ENCODE assay signal across 1 cellular context in genomic region chr6:15955484-15955883, GRCh38.
A peak's percentile ranks its signal among the peaks of the same experiment; 100 is the strongest.
TF ChIP-seq lines count a peak whose summit lies in the region.

No MANE protein-coding gene starts in this region.

TF ChIP-seq in K562, 482 proteins besides CTCF, POLR2A, EP300 and RAD21 (continued from another document):
- TF ChIP-seq ZNF766 (CRISPR knock-in tag; conservative IDR thresholded peaks at IDR 0.05) (0 out of 2 replicates have a peak, but pooled peaks have one; percentile 50), TAL1 (IDR thresholded peaks at IDR 0.05) (peak; percentile 53; the same call in 1 of the 2 replicates), ZNF583 (CRISPR knock-in tag; IDR thresholded peaks at IDR 0.05) (0 out of 2 replicates have a peak, but pooled peaks have one; percentile 57), SREBF2 (CRISPR knock-in tag; IDR thresholded peaks at IDR 0.05) (no peak), ELF1 (tag; IDR thresholded peaks at IDR 0.05) (no peak), LCOR (CRISPR knock-in tag; IDR thresholded peaks at IDR 0.05) (no peak), TEAD4 (IDR thresholded peaks at IDR 0.05; ENCODE audit: low read length) (peak; percentile 48), TEAD4 (CRISPR knock-in tag; IDR thresholded peaks at IDR 0.05; ENCODE audit: borderline replicate concordance) (no peak), PPARD (CRISPR knock-in tag; IDR thresholded peaks at IDR 0.05) (no peak), DPF2 (IDR thresholded peaks at IDR 0.05) (0 out of 2 replicates have a peak, but pooled peaks have one; percentile 21), CBFA2T3 (IDR thresholded peaks at IDR 0.05) (peak; percentile 80), BRCA1 (IDR thresholded peaks at IDR 0.05) (no peak), BRCA1 (CRISPR knock-in tag; IDR thresholded peaks at IDR 0.05) (no peak), GTF2A2 (tag; IDR thresholded peaks at IDR 0.05) (no peak), MCM2 (IDR thresholded peaks at IDR 0.05; ENCODE audit: low read depth) (no peak), ZKSCAN3 (CRISPR knock-in tag; IDR thresholded peaks at IDR 0.05) (no peak), JUND (IDR thresholded peaks at IDR 0.05; ENCODE audit: borderline replicate concordance, low read depth, low read length) (no peak), JUND (tag; IDR thresholded peaks at IDR 0.05; ENCODE audit: borderline replicate concordance, low read depth, low read length) (0 out of 3 replicates have a peak, but pooled peaks have one; percentile 11), ARHGAP35 (IDR thresholded peaks at IDR 0.05; ENCODE audit: partially characterized antibody) (no peak), ZNF395 (CRISPR knock-in tag; IDR thresholded peaks at IDR 0.05) (no peak), MYC (IDR thresholded peaks at IDR 0.05; ENCODE audit: low read depth, low read length) (no peak), MYC (CRISPR knock-in tag; IDR thresholded peaks at IDR 0.05; ENCODE audit: borderline replicate concordance, low read depth) (no peak), KLF16 (IDR thresholded peaks at IDR 0.05) (peak; percentile 50; the same call in 1 of the 2 replicates), CXXC5 (CRISPR knock-in tag; IDR thresholded peaks at IDR 0.05) (peak; percentile 47; the same call in 1 of the 2 replicates), PML (IDR thresholded peaks at IDR 0.05; ENCODE audit: low read length) (no peak), PCBP2 (IDR thresholded peaks at IDR 0.05; ENCODE audit: low read depth, low read length, poor library complexity, severe bottlenecking) (no peak), KDM1A (IDR thresholded peaks at IDR 0.05) (0 out of 4 replicates have a peak, but pooled peaks of 1 of the 2 experiments have one; percentile 25), NCOR1 (IDR thresholded peaks at IDR 0.05) (0 out of 2 replicates have a peak, but pooled peaks have one; percentile 35), RCOR1 (IDR thresholded peaks at IDR 0.05; ENCODE audit: borderline replicate concordance in 1 of 2, low read depth in 2 of 2, low read length in 2 of 2) (peak in 1 of 2 experiments; percentile 57; a peak in 1 of 4 replicates), FOXA3 (CRISPR knock-in tag; conservative IDR thresholded peaks at IDR 0.05 in 1 of 2, IDR thresholded peaks at IDR 0.05 in 1 of 2) (no peak), ZNF740 (CRISPR knock-in tag; IDR thresholded peaks at IDR 0.05) (no peak), ZNF740 (tag; IDR thresholded peaks at IDR 0.05) (no peak), CBFA2T2 (conservative IDR thresholded peaks at IDR 0.05) (peak; percentile 59), BHLHE40 (IDR thresholded peaks at IDR 0.05; ENCODE audit: low read length) (peak; percentile 86), FUS (optimal IDR thresholded peaks at IDR 0.05; ENCODE audit: low read depth, low read length) (no peak), ARNT (IDR thresholded peaks at IDR 0.05) (no peak), MAFG (tag; conservative IDR thresholded peaks at IDR 0.05) (no peak), TCF7L2 (IDR thresholded peaks at IDR 0.05; ENCODE audit: low read depth, low read length) (no peak)
- TF ChIP-seq, protein P1, sequence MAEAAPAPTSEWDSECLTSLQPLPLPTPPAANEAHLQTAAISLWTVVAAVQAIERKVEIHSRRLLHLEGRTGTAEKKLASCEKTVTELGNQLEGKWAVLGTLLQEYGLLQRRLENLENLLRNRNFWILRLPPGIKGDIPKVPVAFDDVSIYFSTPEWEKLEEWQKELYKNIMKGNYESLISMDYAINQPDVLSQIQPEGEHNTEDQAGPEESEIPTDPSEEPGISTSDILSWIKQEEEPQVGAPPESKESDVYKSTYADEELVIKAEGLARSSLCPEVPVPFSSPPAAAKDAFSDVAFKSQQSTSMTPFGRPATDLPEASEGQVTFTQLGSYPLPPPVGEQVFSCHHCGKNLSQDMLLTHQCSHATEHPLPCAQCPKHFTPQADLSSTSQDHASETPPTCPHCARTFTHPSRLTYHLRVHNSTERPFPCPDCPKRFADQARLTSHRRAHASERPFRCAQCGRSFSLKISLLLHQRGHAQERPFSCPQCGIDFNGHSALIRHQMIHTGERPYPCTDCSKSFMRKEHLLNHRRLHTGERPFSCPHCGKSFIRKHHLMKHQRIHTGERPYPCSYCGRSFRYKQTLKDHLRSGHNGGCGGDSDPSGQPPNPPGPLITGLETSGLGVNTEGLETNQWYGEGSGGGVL (CRISPR knock-in tag; IDR thresholded peaks at IDR 0.05), result no peak
- TF ChIP-seq, protein P2, sequence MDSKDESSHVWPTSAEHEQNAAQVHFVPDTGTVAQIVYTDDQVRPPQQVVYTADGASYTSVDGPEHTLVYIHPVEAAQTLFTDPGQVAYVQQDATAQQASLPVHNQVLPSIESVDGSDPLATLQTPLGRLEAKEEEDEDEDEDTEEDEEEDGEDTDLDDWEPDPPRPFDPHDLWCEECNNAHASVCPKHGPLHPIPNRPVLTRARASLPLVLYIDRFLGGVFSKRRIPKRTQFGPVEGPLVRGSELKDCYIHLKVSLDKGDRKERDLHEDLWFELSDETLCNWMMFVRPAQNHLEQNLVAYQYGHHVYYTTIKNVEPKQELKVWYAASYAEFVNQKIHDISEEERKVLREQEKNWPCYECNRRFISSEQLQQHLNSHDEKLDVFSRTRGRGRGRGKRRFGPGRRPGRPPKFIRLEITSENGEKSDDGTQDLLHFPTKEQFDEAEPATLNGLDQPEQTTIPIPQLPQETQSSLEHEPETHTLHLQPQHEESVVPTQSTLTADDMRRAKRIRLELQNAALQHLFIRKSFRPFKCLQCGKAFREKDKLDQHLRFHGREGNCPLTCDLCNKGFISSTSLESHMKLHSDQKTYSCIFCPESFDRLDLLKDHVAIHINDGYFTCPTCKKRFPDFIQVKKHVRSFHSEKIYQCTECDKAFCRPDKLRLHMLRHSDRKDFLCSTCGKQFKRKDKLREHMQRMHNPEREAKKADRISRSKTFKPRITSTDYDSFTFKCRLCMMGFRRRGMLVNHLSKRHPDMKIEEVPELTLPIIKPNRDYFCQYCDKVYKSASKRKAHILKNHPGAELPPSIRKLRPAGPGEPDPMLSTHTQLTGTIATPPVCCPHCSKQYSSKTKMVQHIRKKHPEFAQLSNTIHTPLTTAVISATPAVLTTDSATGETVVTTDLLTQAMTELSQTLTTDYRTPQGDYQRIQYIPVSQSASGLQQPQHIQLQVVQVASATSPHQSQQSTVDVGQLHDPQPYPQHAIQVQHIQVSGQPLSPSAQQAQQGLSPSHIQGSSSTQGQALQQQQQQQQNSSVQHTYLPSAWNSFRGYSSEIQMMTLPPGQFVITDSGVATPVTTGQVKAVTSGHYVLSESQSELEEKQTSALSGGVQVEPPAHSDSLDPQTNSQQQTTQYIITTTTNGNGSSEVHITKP (IDR thresholded peaks at IDR 0.05; ENCODE audit: partially characterized antibody), result no peak
- TF ChIP-seq, protein P3, sequence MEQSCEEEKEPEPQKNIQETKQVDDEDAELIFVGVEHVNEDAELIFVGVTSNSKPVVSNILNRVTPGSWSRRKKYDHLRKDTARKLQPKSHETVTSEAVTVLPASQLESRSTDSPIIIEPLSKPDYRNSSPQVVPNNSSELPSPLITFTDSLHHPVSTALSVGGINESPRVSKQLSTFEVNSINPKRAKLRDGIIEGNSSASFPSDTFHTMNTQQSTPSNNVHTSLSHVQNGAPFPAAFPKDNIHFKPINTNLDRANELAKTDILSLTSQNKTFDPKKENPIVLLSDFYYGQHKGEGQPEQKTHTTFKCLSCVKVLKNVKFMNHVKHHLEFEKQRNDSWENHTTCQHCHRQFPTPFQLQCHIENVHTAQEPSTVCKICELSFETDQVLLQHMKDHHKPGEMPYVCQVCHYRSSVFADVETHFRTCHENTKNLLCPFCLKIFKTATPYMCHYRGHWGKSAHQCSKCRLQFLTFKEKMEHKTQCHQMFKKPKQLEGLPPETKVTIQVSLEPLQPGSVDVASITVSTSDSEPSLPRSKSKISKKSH (CRISPR knock-in tag; IDR thresholded peaks at IDR 0.05), result no peak
- TF ChIP-seq, protein P4, sequence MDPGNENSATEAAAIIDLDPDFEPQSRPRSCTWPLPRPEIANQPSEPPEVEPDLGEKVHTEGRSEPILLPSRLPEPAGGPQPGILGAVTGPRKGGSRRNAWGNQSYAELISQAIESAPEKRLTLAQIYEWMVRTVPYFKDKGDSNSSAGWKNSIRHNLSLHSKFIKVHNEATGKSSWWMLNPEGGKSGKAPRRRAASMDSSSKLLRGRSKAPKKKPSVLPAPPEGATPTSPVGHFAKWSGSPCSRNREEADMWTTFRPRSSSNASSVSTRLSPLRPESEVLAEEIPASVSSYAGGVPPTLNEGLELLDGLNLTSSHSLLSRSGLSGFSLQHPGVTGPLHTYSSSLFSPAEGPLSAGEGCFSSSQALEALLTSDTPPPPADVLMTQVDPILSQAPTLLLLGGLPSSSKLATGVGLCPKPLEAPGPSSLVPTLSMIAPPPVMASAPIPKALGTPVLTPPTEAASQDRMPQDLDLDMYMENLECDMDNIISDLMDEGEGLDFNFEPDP (CRISPR knock-in tag; IDR thresholded peaks at IDR 0.05), result no peak
